In genomic region chr19:49150106-49150943, GRCh38 we compare ENCODE assay signal across 8 cellular contexts. TPM values are rescaled to one million over a fixed set of nuclear protein-coding genes. Genes with fewer than 3 reads are reported as not detected.
DNase-seq lines count a peak whose midpoint lies in the region; ATAC-seq and TF ChIP-seq lines count a peak whose summit lies in the region.

No MANE protein-coding gene starts in this region.

- peak overlapping the region; percentile 85 for H3K4me2 ChIP-seq in OCI-LY7 (ENCODE audit: low read length)

- H3K4me3 Mint-ChIP-seq in naive B cell = peak overlapping the region; percentile 78 to 89 (median 85)

- peak overlapping the region; percentile 36 for H3K27ac ChIP-seq in OCI-LY7 (ENCODE audit: low read depth, low read length, poor library complexity, severe bottlenecking)

- intact Hi-C loops in OCI-LY7 (cut with micrococcal nuclease; ENCODE audit: unreplicated experiment) = no loop called here

- peaks cover 6 to 15% (median 13%) of the 10 kb centered on the region in 7 donors for H3K9me3 Mint-ChIP-seq in naive B cell

- peak overlapping the region; percentile 35 for H3K4me3 ChIP-seq in Jurkat, Clone E6-1 (ENCODE audit: low read length)
- peak overlapping the region; percentile 83 for H3K4me3 ChIP-seq in OCI-LY7 (ENCODE audit: low read depth, low read length, poor library complexity, severe bottlenecking)
- H3K4me3 ChIP-seq in fibroblast of villous mesenchyme (ENCODE audit: low read depth, low read length) = peak overlapping the region; percentile 85

- peak overlapping the region; percentile 72; the same call in 1 of the 2 replicates for H2AFZ ChIP-seq in OCI-LY7 (ENCODE audit: low read length)

- H3K79me2 ChIP-seq in OCI-LY7 (ENCODE audit: insufficient read depth, low read depth, low read length) = no peaks in the 10 kb centered on the region

- H3K36me3 Mint-ChIP-seq in naive B cell = peaks cover 0 to 23% of the 10 kb centered on the region in 2 donors

- no peaks in the 10 kb centered on the region for H4K20me1 ChIP-seq in OCI-LY7 (ENCODE audit: insufficient read depth, low read length)

- BruUV-seq in OCI-LY7 (replicated peaks; lab: Mats Ljungman, UMichigan) = no TSS peak

- H3K27me3 Mint-ChIP-seq in naive B cell = peaks cover 62 to 98% (median 82%) of the 10 kb centered on the region in 3 donors

- no peaks in the 10 kb centered on the region for H3K36me3 ChIP-seq in OCI-LY7 (ENCODE audit: insufficient read depth, low read length)

- peak overlapping the region in 1 of 6 donors; percentile 35 for H3K27ac Mint-ChIP-seq in naive B cell

- DNase-seq in DMS114 treated with DMSO at 0.1 percent for 48 hours (lab: John Stamatoyannopoulos, UW; ENCODE audit: unreplicated experiment) (peak; percentile 69), OCI-LY7 (ENCODE audit: low spot score) (peak; percentile 90), fibroblast of villous mesenchyme (ENCODE audit: low read depth) (peak; percentile 74), naive B cell (peak; percentile 29), ureter (ENCODE audit: low spot score) (peak; percentile 89)
- no peak for DNase-seq in Jurkat, Clone E6-1 (ENCODE audit: low read depth, low spot score)
- peak; percentile 38 for DNase-seq in activated naive CD4-positive, alpha-beta T cell treated with Interleukin-2 at 50 U/mL for 16 hours

- no peaks in the 10 kb centered on the region for H3K9me3 ChIP-seq in OCI-LY7 (ENCODE audit: low read length)

- CTCF ChIA-PET in OCI-LY7 (lab: Charles Lee; ENCODE audit: unreplicated experiment) = interaction anchor here (0.6 to 1.4 kb wide), 2 partner anchors 49 to 435 kb away, joined by 3 read pairs; no protein-coding TSS in a partner anchor

- POLR2A ChIA-PET in OCI-LY7 (lab: Charles Lee) = interaction anchor here (0.8 kb wide), 1 partner anchor 12 kb away, joined by 3 read pairs; no protein-coding TSS in a partner anchor

- TF ChIP-seq CTCF in OCI-LY7 (conservative IDR thresholded peaks at IDR 0.05; ENCODE audit: low read length) = no peak
- TF ChIP-seq CTCF in fibroblast of villous mesenchyme (IDR thresholded peaks at IDR 0.05; ENCODE audit: insufficient read depth, low read depth, low read length) = no peak

- peaks cover 32% of the 10 kb centered on the region for H3K4me1 ChIP-seq in OCI-LY7 (ENCODE audit: insufficient read depth, low read length, poor library complexity, severe bottlenecking)

- peak; percentile 18 to 19 for ATAC-seq in naive B cell (ENCODE audit: low read depth in 2 of 2)
- ATAC-seq in HG02852 (IDR thresholded peaks at IDR 0.05; ENCODE audit: unreplicated experiment) = no peak

- peaks cover 41 to 56% (median 53%) of the 10 kb centered on the region in 3 donors for H3K4me1 Mint-ChIP-seq in naive B cell

- no peaks in the 10 kb centered on the region for H3K9me2 ChIP-seq in OCI-LY7 (ENCODE audit: insufficient read depth, low read length)

RNA-seq across cellular contexts. Expression of gene HRC, which starts 4.9 kb away (rescaled TPM):
- polyA plus RNA-seq in Jurkat, Clone E6-1 (2012; ENCODE audit: insufficient read depth, insufficient read length) = not detected
- not detected in 2 replicates for total RNA-seq in OCI-LY7 (2014; rRNA removed; shearing (Covaris generic))
- not detected in 2 replicates for total RNA-seq in OCI-LY7 (2022)
- total RNA-seq in fibroblast of villous mesenchyme = under 0.01 TPM in 1 of 2 replicates, not detected in the other
- not detected for polyA plus RNA-seq in naive B cell (ENCODE audit: low read depth in 6 of 6)
- 5.1 TPM for total RNA-seq in ureter

RNA-seq across cellular contexts. Expression of gene TRPM4, which starts 7.3 kb away (rescaled TPM):
- polyA plus RNA-seq in Jurkat, Clone E6-1 (2012; ENCODE audit: insufficient read depth, insufficient read length) = 7.2 TPM
- total RNA-seq in OCI-LY7 (2014; rRNA removed; shearing (Covaris generic)) = 11.6 and 20.9 TPM in 2 replicates
- total RNA-seq in OCI-LY7 (2022) (36.2 and 44.2 TPM in 2 replicates), fibroblast of villous mesenchyme (17.3 and 18.0 TPM in 2 replicates), ureter (110 TPM)
- under 1 TPM in 1 of 6 donors, not detected in 5; 0.45 TPM for polyA plus RNA-seq in naive B cell (ENCODE audit: low read depth in 6 of 6)

RNA-seq across cellular contexts. Expression of gene PPFIA3, which starts 31.0 kb away (rescaled TPM):
- polyA plus RNA-seq in Jurkat, Clone E6-1 (2012; ENCODE audit: insufficient read depth, insufficient read length) = 23.4 TPM
- 17.1 and 21.2 TPM in 2 replicates for total RNA-seq in OCI-LY7 (2014; rRNA removed; shearing (Covaris generic))
- total RNA-seq in OCI-LY7 (2022) (16.2 and 17.8 TPM in 2 replicates), fibroblast of villous mesenchyme (1.6 and 2.2 TPM in 2 replicates), ureter (9.0 TPM)
- under 1 TPM in 2 of 6 donors, not detected in 4; 0.23 to 0.26 TPM for polyA plus RNA-seq in naive B cell (ENCODE audit: low read depth in 6 of 6)

RNA-seq across cellular contexts. Expression of gene C19orf73, which starts 31.4 kb away (rescaled TPM):
- 4.7 TPM for polyA plus RNA-seq in Jurkat, Clone E6-1 (2012; ENCODE audit: insufficient read depth, insufficient read length)
- 5.9 and 8.3 TPM in 2 replicates for total RNA-seq in OCI-LY7 (2014; rRNA removed; shearing (Covaris generic))
- total RNA-seq in OCI-LY7 (2022) (2.5 and 4.4 TPM in 2 replicates), fibroblast of villous mesenchyme (0.32 TPM in 1 of 2 replicates, not detected in the other), ureter (2.4 TPM)
- 1 to 10 TPM; 2.8 to 6.3 (median 5.8) TPM for polyA plus RNA-seq in naive B cell (ENCODE audit: low read depth in 6 of 6)

RNA-seq across cellular contexts. Expression of gene LIN7B, which starts 36.2 kb away (rescaled TPM):
- 21.7 TPM for polyA plus RNA-seq in Jurkat, Clone E6-1 (2012; ENCODE audit: insufficient read depth, insufficient read length)
- 5.5 and 14.7 TPM in 2 replicates for total RNA-seq in OCI-LY7 (2014; rRNA removed; shearing (Covaris generic))
- total RNA-seq in OCI-LY7 (2022) (3.6 and 4.8 TPM in 2 replicates), fibroblast of villous mesenchyme (4.8 and 6.5 TPM in 2 replicates), ureter (10.4 TPM)
- polyA plus RNA-seq in naive B cell (ENCODE audit: low read depth in 6 of 6) = 1 to 10 TPM in 5 of 6 donors, not detected in 1; 2.8 to 5.0 (median 3.5) TPM

Comparison
In these comparisons a context has a peak if more than half of its experiments do, and no peak if none do; other contexts are left out.
1. H3K4me3 ChIP-seq: peak in every context shown above with its lines; median percentile 85 in fibroblast of villous mesenchyme; 83 in OCI-LY7; 35 in Jurkat, Clone E6-1.